Comparison of ENCODE assay signal across 9 cellular contexts in genomic region chr6:109916759-109917158, GRCh38.
"Had no signal": no experiment of that assay in that cellular context is flagged by ENCODE, and none has a peak within 500 bp of the region (broad histone marks: within the 10 kb centered on the region; RNA-seq: fewer than 3 reads in every experiment).

No MANE protein-coding gene starts in this region.

- H3K4me2 ChIP-seq: GM23338, KMS-11 had no signal

- H3K4me3 Mint-ChIP-seq: GM23338, H9 had no signal

- H2AFZ ChIP-seq: GM23338 had no signal

- ATAC-seq: GM23338 had no signal

- DNase-seq: H9, HCEC 1CT, Karpas-422, KBM-7 had no signal

- FAIRE-seq: H1, H54, HTR-8/SVneo had no signal

- H3K4me3 ChIP-seq: GM23338 had no signal

- H3K9ac ChIP-seq: KMS-11 had no signal

- H3K27ac Mint-ChIP-seq: GM23338, H9 had no signal

- H3K27ac ChIP-seq: KMS-11 had no signal
